Comparison of ENCODE assay signal across 5 cellular contexts in the genomic region with DNA sequence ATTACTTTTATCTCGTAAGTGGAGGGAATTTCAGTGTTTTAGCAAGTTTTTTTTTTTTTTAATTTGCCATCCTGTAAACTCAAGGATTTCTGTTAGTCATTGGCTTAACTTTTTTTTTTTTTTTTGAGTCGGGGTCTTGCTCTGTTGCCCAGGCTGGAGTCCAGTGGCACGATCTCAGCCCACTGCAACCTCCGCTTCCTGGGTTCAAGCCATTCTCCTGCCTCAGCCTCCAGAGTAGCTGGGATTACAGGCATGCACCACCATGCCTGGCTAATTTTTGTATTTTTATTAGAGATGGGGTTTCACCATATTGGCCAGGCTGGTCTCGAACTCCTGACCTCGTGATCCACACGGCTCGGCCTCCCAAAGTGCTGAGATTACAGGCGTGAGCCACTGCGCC. TPM values are rescaled to one million over a fixed set of nuclear protein-coding genes. Genes with fewer than 3 reads are reported as not detected.
DNase-seq lines count a peak whose midpoint lies in the region; ATAC-seq, FAIRE-seq and TF ChIP-seq lines count a peak whose summit lies in the region.
"Not testable (repeated sequence)": the region's sequence is repeated elsewhere in the genome, so short reads cannot be mapped to it uniquely, and the experiment has no call there.

No MANE protein-coding gene starts in this region.

- H3K4me1 ChIP-seq in BLaER1; K562 (replicated peaks in 1 of 2; ENCODE audit: control insufficient read depth in 2 of 2, insufficient read depth in 2 of 2, low read length in 2 of 2); liver (ENCODE audit: control insufficient read depth in 4 of 4, insufficient read depth in 4 of 4, low read length in 3 of 4): not testable (repeated sequence)

- not testable (repeated sequence) for TF ChIP-seq CTCF in WTC11 (IDR thresholded peaks at IDR 0.05); K562 (IDR thresholded peaks at IDR 0.05 in 2 of 3, conservative IDR thresholded peaks at IDR 0.05 in 1 of 3; ENCODE audit: insufficient read depth in 2 of 3, low read depth in 1 of 3, low read length in 3 of 3); endothelial cell (IDR thresholded peaks at IDR 0.05; ENCODE audit: unreplicated experiment); liver (IDR thresholded peaks at IDR 0.05; ENCODE audit: low read depth, low read length, missing input control)

- not testable (repeated sequence) for H3K4me1 Mint-ChIP-seq in WTC11; endothelial cell (ENCODE audit: unreplicated experiment)

- not testable (repeated sequence) for H3K27me3 Mint-ChIP-seq in WTC11 (ENCODE audit: low read depth); endothelial cell (ENCODE audit: unreplicated experiment)

- CTCF ChIA-PET in WTC11 (lab: Charles Lee), result interaction anchor here (0.5 to 2.1 kb wide), 25 partner anchors 12 to 640 kb away, joined by 3 to 15 read pairs (median 3); partner anchors contain the start of genes AHCTF1, SMYD3, ZNF669 and ZNF670
- CTCF ChIA-PET in K562 (lab: Yijun Ruan, JAX; ENCODE audit: low intra/inter-chr PET ratio), result interaction anchor here (0.7 kb wide), 1 partner anchor 125 kb away, joined by 5 read pairs; no protein-coding TSS in a partner anchor

- POLR2A ChIA-PET in WTC11 (lab: Charles Lee), result not testable (repeated sequence)
- POLR2A ChIA-PET in K562 (lab: Yijun Ruan, JAX), result interaction anchor here (0.6 kb wide), 1 partner anchor 53 kb away, joined by 3 read pairs; no protein-coding TSS in a partner anchor

- not testable (repeated sequence) for H4K20me1 ChIP-seq in BLaER1; K562 (replicated peaks; ENCODE audit: control insufficient read depth, insufficient read depth, low read length)

- TF ChIP-seq POLR2A in K562 (conservative IDR thresholded peaks at IDR 0.05), result not testable (repeated sequence)

- FAIRE-seq in K562 (lab: Jason Lieb, UNC), result not testable (repeated sequence)

- DNase-seq in WTC11 (ENCODE audit: low spot score); K562 (ENCODE audit: extremely low read depth in 1 of 4, low spot score in 3 of 4); endothelial cell (ENCODE audit: low spot score): not testable (repeated sequence)

- H3K9me3 ChIP-seq in BLaER1 (peaks cover 98% of the 10 kb centered on the region), K562 (replicated peaks; ENCODE audit: control insufficient read depth, insufficient read depth, low read depth, low read length) (peaks cover 15% of the 10 kb centered on the region), liver (ENCODE audit: control insufficient read depth in 4 of 4, low read length in 3 of 4) (peaks cover 30 to 53% (median 47%) of the 10 kb centered on the region in 4 donors)

- TF ChIP-seq RAD21 in K562 (CRISPR knock-in tag; conservative IDR thresholded peaks at IDR 0.05 in 1 of 2, IDR thresholded peaks at IDR 0.05 in 1 of 2); liver (IDR thresholded peaks at IDR 0.05): not testable (repeated sequence)

- H3K36me3 ChIP-seq in BLaER1 (peaks cover 95% of the 10 kb centered on the region), K562 (ENCODE audit: control insufficient read depth, insufficient read depth, low read length) (peaks cover 24% of the 10 kb centered on the region; the same call in 1 of the 3 replicates), liver (ENCODE audit: control insufficient read depth in 4 of 4, insufficient read depth in 3 of 4, low read depth in 1 of 4, low read length in 3 of 4) (peaks cover 0 to 14% (median 1%) of the 10 kb centered on the region in 4 donors)

- H3K4me3 Mint-ChIP-seq in WTC11, result not testable (repeated sequence)
- H3K4me3 Mint-ChIP-seq in endothelial cell (ENCODE audit: unreplicated experiment), result peak overlapping the region; percentile 58

- not testable (repeated sequence) for H3K27ac Mint-ChIP-seq in WTC11; endothelial cell (ENCODE audit: unreplicated experiment)

- not testable (repeated sequence) for BruUV-seq in K562 (replicated peaks; lab: Mats Ljungman, UMichigan)

- not testable (repeated sequence) for H3K9ac ChIP-seq in BLaER1; K562 (ENCODE audit: insufficient read depth in 1 of 2, low read depth in 2 of 2, low read length in 2 of 2); liver (ENCODE audit: low read depth in 1 of 2, low read length in 2 of 2)

- peaks cover 62% of the 10 kb centered on the region for H3K36me3 Mint-ChIP-seq in WTC11
- H3K36me3 Mint-ChIP-seq in endothelial cell (ENCODE audit: low read depth, unreplicated experiment), result peaks cover 68% of the 10 kb centered on the region

- H3K79me2 ChIP-seq in K562 (ENCODE audit: control insufficient read depth, insufficient read depth, low read length), result not testable (repeated sequence)

- ATAC-seq in WTC11, K562: not testable (repeated sequence)

- WGBS in K562 (ENCODE audit: insufficient coverage, low coverage, missing lambda C conversion rate), result 95% methylated on average over 10 of the region's 10 CpGs
- 97% methylated on average over 10 of the region's 10 CpGs for WGBS in liver

- not testable (repeated sequence) for H3K9me1 ChIP-seq in K562 (ENCODE audit: control insufficient read depth, insufficient read depth, low read length)

- not testable (repeated sequence) for H3K4me2 ChIP-seq in BLaER1; K562 (ENCODE audit: insufficient read depth, low read length)

- peaks cover 37% of the 10 kb centered on the region for H3K9me3 Mint-ChIP-seq in WTC11
- H3K9me3 Mint-ChIP-seq in endothelial cell (ENCODE audit: unreplicated experiment), result not testable (repeated sequence)

- not testable (repeated sequence) for H2AFZ ChIP-seq in K562 (ENCODE audit: low read depth, low read length)

- not testable (repeated sequence) for H3K27ac ChIP-seq in BLaER1; K562 (ENCODE audit: extremely low read depth, low read depth, low read length); liver (ENCODE audit: low read depth in 1 of 2, low read length in 2 of 2)

- intact Hi-C loops in K562 (cut with micrococcal nuclease), result not testable (repeated sequence)

- not testable (repeated sequence) for H3K27me3 ChIP-seq in BLaER1; K562 (ENCODE audit: control insufficient read depth in 2 of 2, insufficient read depth in 2 of 2, low read length in 2 of 2); liver (ENCODE audit: control insufficient read depth in 4 of 4, insufficient read depth in 4 of 4, low read length in 3 of 4)

- TF ChIP-seq EP300 in K562 (IDR thresholded peaks at IDR 0.05; ENCODE audit: low read length), result not testable (repeated sequence)

- peak overlapping the region; percentile 38 for H3K4me3 ChIP-seq in BLaER1
- H3K4me3 ChIP-seq in K562, result not testable (repeated sequence)
- H3K4me3 ChIP-seq in liver (ENCODE audit: low read depth in 1 of 3, low read length in 3 of 3), result peak overlapping the region in 2 of 3 donors; percentile 36 to 54

- in situ Hi-C loops in K562 (cut with MboI), result not testable (repeated sequence)

RNA-seq across cellular contexts. Expression of gene ZNF124, which starts 24.7 kb away (rescaled TPM):
- total RNA-seq in WTC11 (2021) (31.8 to 33.8 TPM (median 33.0 TPM) in 3 replicates), K562 (2014; rRNA removed) (28.2 and 31.2 TPM in 2 replicates), K562 (2014; rRNA removed; fragmentation: Illumina TruSeq; extraction: Trizol) (71.5 and 74.9 TPM in 2 replicates), K562 (2015; rRNA removed; fragmentation: Illumina TruSeq; extraction: Trizol) (63.2 and 68.5 TPM in 2 replicates), K562 (2021) (43.1 and 47.1 TPM in 2 replicates), endothelial cell (ENCODE audit: unreplicated experiment) (138 TPM), liver (10 to 100 TPM; 12.1 to 19.7 TPM)
- total RNA-seq in K562 (2011; cell fraction: chromatin; rRNA removed; ENCODE audit: low replicate concordance), result 52.9 and 136 TPM in 2 replicates
- total RNA-seq in K562 (2011; cell fraction: nucleolus; rRNA removed), result 31.4 and 39.0 TPM in 2 replicates
- total RNA-seq in K562 (2011; cell fraction: nucleoplasm; rRNA removed), result 62.0 and 100 TPM in 2 replicates
- polyA plus RNA-seq in K562 (2011; rRNA removed) (20.2 TPM in 2 replicates), K562 (2014; fragmentation: Illumina TruSeq; extraction: Trizol) (14.7 and 15.0 TPM in 2 replicates), K562 (2014; fragmentation: Nextera tagmentation; extraction: Ambion mirVana) (10 to 100 TPM in 1 of 2 experiments, 1 to 10 TPM in 1; 7.6 to 13.6 TPM), K562 (2014; rRNA removed) (12.5 and 13.5 TPM in 2 replicates), liver (1 to 10 TPM; 1.1 to 1.7 TPM)
- polyA plus RNA-seq in K562 (2011; cell fraction: cytosol; rRNA removed), result 3.4 and 9.2 TPM in 2 replicates
- polyA plus RNA-seq in K562 (2011; cell fraction: nucleus; rRNA removed), result 13.8 and 23.5 TPM in 2 replicates
- 9.4 and 9.9 TPM in 2 replicates for polyA plus RNA-seq in K562 (2012)
- 141 and 252 TPM in 2 replicates for polyA minus RNA-seq in K562 (2011; rRNA and poly(A)+ RNA removed)
- polyA minus RNA-seq in K562 (2011; cell fraction: cytosol; rRNA and poly(A)+ RNA removed), result 58.9 and 64.8 TPM in 2 replicates
- 21.0 and 48.3 TPM in 2 replicates for polyA minus RNA-seq in K562 (2011; cell fraction: nucleus; rRNA and poly(A)+ RNA removed)

RNA-seq across cellular contexts. Expression of gene ZNF669, which starts 43.0 kb away (rescaled TPM):
- total RNA-seq in WTC11 (2021) (15.2 to 18.3 TPM (median 16.6 TPM) in 3 replicates), K562 (2014; rRNA removed) (9.8 and 10.9 TPM in 2 replicates), K562 (2014; rRNA removed; fragmentation: Illumina TruSeq; extraction: Trizol) (18.3 and 21.1 TPM in 2 replicates), K562 (2015; rRNA removed; fragmentation: Illumina TruSeq; extraction: Trizol) (14.4 and 16.1 TPM in 2 replicates), K562 (2021) (8.0 and 10.2 TPM in 2 replicates), endothelial cell (ENCODE audit: unreplicated experiment) (21.7 TPM), liver (1 to 10 TPM; 2.3 to 4.2 TPM)
- 15.0 and 38.1 TPM in 2 replicates for total RNA-seq in K562 (2011; cell fraction: chromatin; rRNA removed; ENCODE audit: low replicate concordance)
- 14.7 and 18.0 TPM in 2 replicates for total RNA-seq in K562 (2011; cell fraction: nucleolus; rRNA removed)
- 13.5 and 16.2 TPM in 2 replicates for total RNA-seq in K562 (2011; cell fraction: nucleoplasm; rRNA removed)
- polyA plus RNA-seq in K562 (2011; rRNA removed) (8.2 and 10.9 TPM in 2 replicates), K562 (2014; fragmentation: Illumina TruSeq; extraction: Trizol) (10.3 and 12.1 TPM in 2 replicates), K562 (2014; fragmentation: Nextera tagmentation; extraction: Ambion mirVana) (1 to 10 TPM; 5.3 to 6.3 TPM), K562 (2014; rRNA removed) (8.2 and 9.2 TPM in 2 replicates), liver (1 to 10 TPM; 1.2 to 2.2 TPM)
- 5.2 and 5.7 TPM in 2 replicates for polyA plus RNA-seq in K562 (2011; cell fraction: cytosol; rRNA removed)
- 3.2 and 3.9 TPM in 2 replicates for polyA plus RNA-seq in K562 (2011; cell fraction: nucleus; rRNA removed)
- polyA plus RNA-seq in K562 (2012), result 6.4 and 8.0 TPM in 2 replicates
- polyA minus RNA-seq in K562 (2011; rRNA and poly(A)+ RNA removed), result 15.3 and 21.4 TPM in 2 replicates
- 4.2 and 5.3 TPM in 2 replicates for polyA minus RNA-seq in K562 (2011; cell fraction: cytosol; rRNA and poly(A)+ RNA removed)
- polyA minus RNA-seq in K562 (2011; cell fraction: nucleus; rRNA and poly(A)+ RNA removed), result 9.8 and 17.3 TPM in 2 replicates
